1 cellular context compared by ENCODE assay signal in genomic region chr14:36105401-36105800, GRCh38.
TF ChIP-seq lines count a peak whose summit lies in the region.

No MANE protein-coding gene starts in this region.

TF ChIP-seq in WTC11, 78 proteins besides CTCF, POLR2A, EP300 and RAD21 (continued from another document):
- TF ChIP-seq, protein P1, sequence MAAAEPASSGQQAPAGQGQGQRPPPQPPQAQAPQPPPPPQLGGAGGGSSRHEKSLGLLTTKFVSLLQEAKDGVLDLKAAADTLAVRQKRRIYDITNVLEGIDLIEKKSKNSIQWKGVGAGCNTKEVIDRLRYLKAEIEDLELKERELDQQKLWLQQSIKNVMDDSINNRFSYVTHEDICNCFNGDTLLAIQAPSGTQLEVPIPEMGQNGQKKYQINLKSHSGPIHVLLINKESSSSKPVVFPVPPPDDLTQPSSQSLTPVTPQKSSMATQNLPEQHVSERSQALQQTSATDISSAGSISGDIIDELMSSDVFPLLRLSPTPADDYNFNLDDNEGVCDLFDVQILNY (CRISPR knock-in tag; IDR thresholded peaks at IDR 0.05) = no peak
- TF ChIP-seq, protein P2, sequence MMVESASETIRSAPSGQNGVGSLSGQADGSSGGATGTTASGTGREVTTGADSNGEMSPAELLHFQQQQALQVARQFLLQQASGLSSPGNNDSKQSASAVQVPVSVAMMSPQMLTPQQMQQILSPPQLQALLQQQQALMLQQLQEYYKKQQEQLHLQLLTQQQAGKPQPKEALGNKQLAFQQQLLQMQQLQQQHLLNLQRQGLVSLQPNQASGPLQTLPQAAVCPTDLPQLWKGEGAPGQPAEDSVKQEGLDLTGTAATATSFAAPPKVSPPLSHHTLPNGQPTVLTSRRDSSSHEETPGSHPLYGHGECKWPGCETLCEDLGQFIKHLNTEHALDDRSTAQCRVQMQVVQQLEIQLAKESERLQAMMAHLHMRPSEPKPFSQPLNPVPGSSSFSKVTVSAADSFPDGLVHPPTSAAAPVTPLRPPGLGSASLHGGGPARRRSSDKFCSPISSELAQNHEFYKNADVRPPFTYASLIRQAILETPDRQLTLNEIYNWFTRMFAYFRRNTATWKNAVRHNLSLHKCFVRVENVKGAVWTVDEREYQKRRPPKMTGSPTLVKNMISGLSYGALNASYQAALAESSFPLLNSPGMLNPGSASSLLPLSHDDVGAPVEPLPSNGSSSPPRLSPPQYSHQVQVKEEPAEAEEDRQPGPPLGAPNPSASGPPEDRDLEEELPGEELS (CRISPR knock-in tag; IDR thresholded peaks at IDR 0.05) = no peak
- TF ChIP-seq FOXP1 (CRISPR knock-in tag; IDR thresholded peaks at IDR 0.05; ENCODE audit: borderline replicate concordance) = no peak
- TF ChIP-seq SP1 (CRISPR knock-in tag; conservative IDR thresholded peaks at IDR 0.05) = no peak
- no peak for TF ChIP-seq PRDM15 (CRISPR knock-in tag; IDR thresholded peaks at IDR 0.05)
